In genomic region chr19:49017666-49018351, GRCh38 we compare ENCODE assay signal across 8 cellular contexts. TPM values are rescaled to one million over a fixed set of nuclear protein-coding genes. Genes with fewer than 3 reads are reported as not detected.
DNase-seq lines count a peak whose midpoint lies in the region; TF ChIP-seq lines count a peak whose summit lies in the region.

No MANE protein-coding gene starts in this region.

- H3K4me1 ChIP-seq in osteoblast (ENCODE audit: insufficient read depth, low read length) (peaks cover 15% of the 10 kb centered on the region), uterus (peaks cover 0 to 7% of the 10 kb centered on the region in 2 donors)

- intact Hi-C loops in uterus (cut with DNase I; ENCODE audit: low total_unique reads): no loop called here

- H3K27ac ChIP-seq in osteoblast (ENCODE audit: low read depth, low read length) (no peak overlapping the region), uterus (no peak overlapping the region)

- H2AFZ ChIP-seq in osteoblast (ENCODE audit: low read length): peak overlapping the region; percentile 23

- no peaks in the 10 kb centered on the region for H4K20me1 ChIP-seq in osteoblast (ENCODE audit: insufficient read depth, low read length)

- no peaks in the 10 kb centered on the region for H3K27me3 ChIP-seq in BJ (ENCODE audit: control insufficient read depth, insufficient read depth, low read length)
- H3K27me3 ChIP-seq in H7 (ENCODE audit: control insufficient read depth, insufficient read depth, low read length): peaks cover 30% of the 10 kb centered on the region
- no peaks in the 10 kb centered on the region for H3K27me3 ChIP-seq in osteoblast (ENCODE audit: insufficient read depth, low read length)
- no peaks in the 10 kb centered on the region for H3K27me3 ChIP-seq in uterus

- H3K79me2 ChIP-seq in osteoblast (ENCODE audit: insufficient read depth, low read length): no peaks in the 10 kb centered on the region

- CTCF ChIA-PET in BJ (lab: Yijun Ruan, JAX): interaction anchor here (0.9 to 6.1 kb wide), 11 partner anchors 9 to 236 kb away, joined by 3 to 34 read pairs (median 3); partner anchors contain the start of gene RUVBL2

- POLR2A ChIA-PET in BJ (lab: Charles Lee): no interaction called here

- no peak for TF ChIP-seq POLR2A in uterus (IDR thresholded peaks at IDR 0.05)

- TF ChIP-seq CTCF in BJ (IDR thresholded peaks at IDR 0.05; ENCODE audit: insufficient read depth, low read depth, low read length) (peak; percentile 74), osteoblast (IDR thresholded peaks at IDR 0.05; ENCODE audit: extremely low read depth, low read depth, low read length) (peak; percentile 43), uterus (IDR thresholded peaks at IDR 0.05) (peak in 2 of 4 experiments; percentile 37 to 38)

- no peaks in the 10 kb centered on the region for H3K9me3 ChIP-seq in osteoblast (ENCODE audit: low read depth, low read length)
- H3K9me3 ChIP-seq in uterus: no peaks in the 10 kb centered on the region

- H3K4me3 ChIP-seq in BJ (ENCODE audit: low read depth, low read length): peak overlapping the region; percentile 45
- peak overlapping the region; percentile 45 for H3K4me3 ChIP-seq in H7 (ENCODE audit: insufficient read depth, low read depth, low read length)
- H3K4me3 ChIP-seq in osteoblast (ENCODE audit: insufficient read depth, low read length): peak overlapping the region; percentile 70
- peak overlapping the region; percentile 30 to 31 for H3K4me3 ChIP-seq in uterus

- peak overlapping the region; percentile 77 for H3K4me2 ChIP-seq in osteoblast (ENCODE audit: insufficient read depth, low read length)

- H3K36me3 ChIP-seq in BJ (ENCODE audit: control insufficient read depth, insufficient read depth, low read length) (peaks cover 3% of the 10 kb centered on the region; the same call in 1 of the 2 replicates), H7 (replicated peaks; ENCODE audit: control insufficient read depth, insufficient read depth, low read length) (peaks cover 14% of the 10 kb centered on the region), osteoblast (ENCODE audit: insufficient read depth, low read length) (peaks cover 13% of the 10 kb centered on the region), uterus (no peaks in the 10 kb centered on the region)

- no peak for DNase-seq in BJ (ENCODE audit: low read depth)
- DNase-seq in H7: peak; percentile 89
- peak; percentile 35 to 56 for DNase-seq in activated T-helper 1 cell treated with anti-CD3 and anti-CD28 coated beads, Interleukin-2, amount 50 U/mL, for 16 hours (ENCODE audit: low read depth in 1 of 2, low spot score in 1 of 2)
- DNase-seq in fibroblast of the conjunctiva (ENCODE audit: low read depth): peak; percentile 28
- DNase-seq in osteoblast (ENCODE audit: insufficient read length, low spot score, missing footprints): peak; percentile 98
- DNase-seq in uterus: peak in 1 of 2 donors; percentile 41
- no peak for DNase-seq in NK-92 treated with Interleukin-12 subunit alpha and Interleukin-12 subunit beta, amount 100 ng/mL, for 24 hours (lab: John Stamatoyannopoulos, UW)

TF ChIP-seq in PFSK-1, 5 proteins besides CTCF, POLR2A, EP300 and RAD21:
- no peak for TF ChIP-seq FOXP2 (optimal IDR thresholded peaks at IDR 0.05; ENCODE audit: borderline replicate concordance, extremely low read depth, extremely low read length, insufficient read depth)
- TF ChIP-seq TAF1 (IDR thresholded peaks at IDR 0.05; ENCODE audit: borderline replicate concordance, insufficient read depth, low read length): no peak
- peak; percentile 36 for TF ChIP-seq POLR2AphosphoS5 (IDR thresholded peaks at IDR 0.05; ENCODE audit: low read depth, low read length)
- no peak for TF ChIP-seq SIN3A (IDR thresholded peaks at IDR 0.05; ENCODE audit: borderline replicate concordance, insufficient read depth, low read length)
- no peak for TF ChIP-seq REST (IDR thresholded peaks at IDR 0.05; ENCODE audit: insufficient read depth in 1 of 2, low read depth in 2 of 2, low read length in 2 of 2)

RNA-seq across cellular contexts. Expression of gene LHB, which starts 0.9 kb away (rescaled TPM):
- not detected in 2 replicates for polyA plus RNA-seq in BJ (2011; rRNA removed)
- polyA minus RNA-seq in BJ (2011; rRNA and poly(A)+ RNA removed): not detected in 2 replicates
- total RNA-seq in H7 (2014; rRNA removed; shearing (Covaris generic)): not detected in 2 replicates
- polyA plus RNA-seq in PFSK-1 (2012; ENCODE audit: insufficient read length, low read depth): 0.75 TPM
- not detected in 2 replicates for total RNA-seq in osteoblast
- not detected for total RNA-seq in uterus

RNA-seq across cellular contexts. Expression of gene CGB3, which starts 6.3 kb away (rescaled TPM):
- polyA plus RNA-seq in BJ (2011; rRNA removed): not detected in 2 replicates
- not detected in 2 replicates for polyA minus RNA-seq in BJ (2011; rRNA and poly(A)+ RNA removed)
- not detected in 2 replicates for total RNA-seq in H7 (2014; rRNA removed; shearing (Covaris generic))
- polyA plus RNA-seq in PFSK-1 (2012; ENCODE audit: insufficient read length, low read depth): not detected
- total RNA-seq in osteoblast: not detected in 2 replicates
- not detected for total RNA-seq in uterus

RNA-seq across cellular contexts. Expression of gene CGB2, which starts 13.9 kb away (rescaled TPM):
- polyA plus RNA-seq in BJ (2011; rRNA removed): not detected in 2 replicates
- not detected in 2 replicates for polyA minus RNA-seq in BJ (2011; rRNA and poly(A)+ RNA removed)
- 1.4 TPM in 1 of 2 replicates, not detected in the other for total RNA-seq in H7 (2014; rRNA removed; shearing (Covaris generic))
- not detected for polyA plus RNA-seq in PFSK-1 (2012; ENCODE audit: insufficient read length, low read depth)
- not detected in 2 replicates for total RNA-seq in osteoblast
- not detected for total RNA-seq in uterus

RNA-seq across cellular contexts. Expression of gene CGB1, which starts 18.9 kb away (rescaled TPM):
- polyA plus RNA-seq in BJ (2011; rRNA removed): not detected in 2 replicates
- not detected in 2 replicates for polyA minus RNA-seq in BJ (2011; rRNA and poly(A)+ RNA removed)
- not detected in 2 replicates for total RNA-seq in H7 (2014; rRNA removed; shearing (Covaris generic))
- not detected for polyA plus RNA-seq in PFSK-1 (2012; ENCODE audit: insufficient read length, low read depth)
- total RNA-seq in osteoblast (0.29 TPM in 1 of 2 replicates, not detected in the other), uterus (not detected)

RNA-seq across cellular contexts. Expression of gene RUVBL2, which starts 24.1 kb away (rescaled TPM):
- 138 and 221 TPM in 2 replicates for polyA plus RNA-seq in BJ (2011; rRNA removed)
- polyA minus RNA-seq in BJ (2011; rRNA and poly(A)+ RNA removed): 125 and 166 TPM in 2 replicates
- 256 and 327 TPM in 2 replicates for total RNA-seq in H7 (2014; rRNA removed; shearing (Covaris generic))
- polyA plus RNA-seq in PFSK-1 (2012; ENCODE audit: insufficient read length, low read depth): 340 TPM
- 113 and 122 TPM in 2 replicates for total RNA-seq in osteoblast
- 100 to 1,000 TPM in 1 of 4 donors, 10 to 100 TPM in 3; 51.9 to 109 (median 77.7) TPM for total RNA-seq in uterus

Comparison
In these comparisons a context has a peak if more than half of its experiments do, and no peak if none do; other contexts are left out.
1. DNase-seq: peak in H7 (single experiment), activated T-helper 1 cell treated with anti-CD3 and anti-CD28 coated beads, Interleukin-2, amount 50 U/mL, for 16 hours (2 of 2), fibroblast of the conjunctiva (single experiment) and osteoblast (single experiment); none in BJ (single experiment) and NK-92 treated with Interleukin-12 subunit alpha and Interleukin-12 subunit beta, amount 100 ng/mL, for 24 hours (single experiment).
2. Peak in every context shown above with its lines, with median percentiles within 50 percentile points of each other: H3K4me3 ChIP-seq.